10 cellular contexts compared by ENCODE assay signal in the genomic region with DNA sequence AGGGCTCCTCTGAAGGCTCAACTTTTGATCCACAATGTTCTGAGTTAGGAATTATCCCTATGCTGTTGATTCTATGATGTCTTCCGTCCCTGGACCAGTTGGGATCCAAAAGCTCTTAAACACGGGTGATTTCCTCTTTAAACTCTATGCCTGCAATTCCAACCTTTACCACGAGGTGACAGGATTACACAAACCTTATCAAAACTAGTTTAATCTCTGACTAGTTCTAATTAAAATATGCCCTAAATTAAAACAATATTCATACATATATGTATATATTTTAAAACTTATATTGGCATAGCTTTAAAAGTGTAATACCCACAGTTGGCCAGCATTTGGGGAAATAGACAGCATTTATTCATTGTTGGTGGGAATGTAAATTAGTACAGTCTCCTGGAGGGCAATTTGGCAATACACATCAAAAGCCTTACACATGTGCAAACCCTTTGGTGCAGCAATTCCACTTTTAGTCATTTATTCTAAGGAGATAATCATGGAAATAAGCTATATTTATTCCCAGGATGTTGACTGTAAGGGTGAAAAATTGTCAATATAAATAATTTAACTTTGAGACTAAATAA. TPM values are rescaled to one million over a fixed set of nuclear protein-coding genes. Genes with fewer than 3 reads are reported as not detected.
DNase-seq lines count a peak whose midpoint lies in the region; ATAC-seq and TF ChIP-seq lines count a peak whose summit lies in the region.
"Had no signal": no experiment of that assay in that cellular context is flagged by ENCODE, and none has a peak within 500 bp of the region (broad histone marks: within the 10 kb centered on the region; RNA-seq: fewer than 3 reads in every experiment).

No MANE protein-coding gene starts in this region.

- BruUV-seq in mammary epithelial cell (replicated peaks; lab: Mats Ljungman, UMichigan): no TSS peak

- H3K9me2 ChIP-seq in neural cell (ENCODE audit: insufficient read depth, low read length): no peaks in the 10 kb centered on the region

- H4K20me1 ChIP-seq in mammary epithelial cell (ENCODE audit: insufficient read depth, low read length) (no peaks in the 10 kb centered on the region), neural cell (ENCODE audit: insufficient read depth) (no peaks in the 10 kb centered on the region)

- H3K36me3 ChIP-seq in mammary epithelial cell (ENCODE audit: insufficient read depth, low read length): no peaks in the 10 kb centered on the region
- no peaks in the 10 kb centered on the region for H3K36me3 ChIP-seq in neural cell (ENCODE audit: insufficient read depth, low read length)

- peak; percentile 11 for DNase-seq in ELR (ENCODE audit: low read depth)
- peak; percentile 59 for DNase-seq in MV-4-11 (lab: John Stamatoyannopoulos, UW)
- peak; percentile 5 for DNase-seq in mammary epithelial cell
- DNase-seq in NCI-H524 treated with DMSO at 0.1 percent for 48 hours (lab: John Stamatoyannopoulos, UW): no peak
- DNase-seq in effector CD4-positive, alpha-beta T cell: no peak
- no peak for DNase-seq in NCI-H187 treated with DMSO at 0.1 percent for 48 hours (lab: John Stamatoyannopoulos, UW)
- DNase-seq: activated naive CD8-positive, alpha-beta T cell treated with anti-CD3 and anti-CD28 coated beads for 36 hours; NCI-H187 had no signal

- H3F3A ChIP-seq in neural cell (ENCODE audit: insufficient read depth, low read length, poor library complexity, severe bottlenecking): no peaks in the 10 kb centered on the region

- intact Hi-C loops in mammary epithelial cell (cut with micrococcal nuclease): no loop called here

- in situ Hi-C loops in mammary epithelial cell (cut with MboI; ENCODE audit: low sequenced_read_pairs in 2 of 2): loop anchor here in 1 of 2 donors (25.0 kb wide), 2 partner anchors 303 to 1203 kb away; a partner anchor contains a TSS

- H2AFZ ChIP-seq in mammary epithelial cell (ENCODE audit: low read depth, low read length) (no peak overlapping the region), neural cell (ENCODE audit: low read depth, low read length) (no peak overlapping the region)

- TF ChIP-seq CTCF in mammary epithelial cell (conservative IDR thresholded peaks at IDR 0.05 in 1 of 2, IDR thresholded peaks at IDR 0.05 in 1 of 2; ENCODE audit: extremely low read depth in 1 of 2, insufficient read depth in 1 of 2, low read depth in 1 of 2, low read length in 2 of 2): peak; percentile 58 to 59
- peak; percentile 44 for TF ChIP-seq CTCF in neural cell (IDR thresholded peaks at IDR 0.05; ENCODE audit: poor library complexity, severe bottlenecking)

- H3K4me2 ChIP-seq in mammary epithelial cell (ENCODE audit: insufficient read depth, low read depth, low read length): no peak overlapping the region
- H3K4me2 ChIP-seq in neural cell (ENCODE audit: low read length): no peak overlapping the region

- no peaks in the 10 kb centered on the region for H3K79me2 ChIP-seq in mammary epithelial cell (ENCODE audit: insufficient read depth, low read length)
- no peaks in the 10 kb centered on the region for H3K79me2 ChIP-seq in neural cell (replicated peaks; ENCODE audit: insufficient read depth, low read length)

- dilution Hi-C loops in mammary epithelial cell (cut with HindIII; ENCODE audit: low sequenced_read_pairs): loop anchor here (5.0 kb wide), 1 partner anchor 78 kb away; no protein-coding TSS in a partner anchor

- TF ChIP-seq RAD21 in neural cell (conservative IDR thresholded peaks at IDR 0.05): no peak

- CTCF ChIA-PET in mammary epithelial cell (lab: Charles Lee; ENCODE audit: low non-redundant PET): no interaction called here

- H3K9me3 ChIP-seq in mammary epithelial cell (replicated peaks; ENCODE audit: insufficient read depth, low read length) (peaks cover 3% of the 10 kb centered on the region), neural cell (ENCODE audit: low read length) (no peaks in the 10 kb centered on the region)

- H3K9ac ChIP-seq in mammary epithelial cell (ENCODE audit: insufficient read depth, low read length) (no peak overlapping the region), neural cell (ENCODE audit: low read length) (no peak overlapping the region)

- H3K27me3 ChIP-seq in mammary epithelial cell (ENCODE audit: insufficient read depth, low read length) (no peaks in the 10 kb centered on the region), neural cell (ENCODE audit: insufficient read depth, low read depth, low read length) (no peaks in the 10 kb centered on the region)

- no peak for ATAC-seq in GM18498 (IDR thresholded peaks at IDR 0.05; ENCODE audit: unreplicated experiment)

- H3K4me3 ChIP-seq in mammary epithelial cell (replicated peaks in 1 of 3; ENCODE audit: insufficient read depth in 1 of 3, low read depth in 2 of 3, low read length in 3 of 3) (no peak overlapping the region), neural cell (ENCODE audit: low read length) (no peak overlapping the region)

- TF ChIP-seq EP300 in neural cell (conservative IDR thresholded peaks at IDR 0.05; ENCODE audit: poor library complexity, severe bottlenecking): no peak

- no peak overlapping the region for H3K27ac ChIP-seq in mammary epithelial cell (ENCODE audit: insufficient read depth, low read depth, low read length)
- no peak overlapping the region for H3K27ac ChIP-seq in neural cell (ENCODE audit: low read length)

- H3K4me1 ChIP-seq in mammary epithelial cell (ENCODE audit: insufficient read depth, low read length): no peaks in the 10 kb centered on the region

- WGBS in mammary epithelial cell (ENCODE audit: low coverage, missing lambda C conversion rate): 41% methylated on average over 3 of the region's 3 CpGs

TF ChIP-seq in neural cell, 6 proteins besides CTCF, POLR2A, EP300 and RAD21:
- no peak for TF ChIP-seq TAF1 (IDR thresholded peaks at IDR 0.05; ENCODE audit: low read depth)
- no peak for TF ChIP-seq EZH2 (IDR thresholded peaks at IDR 0.05; ENCODE audit: borderline replicate concordance, insufficient read depth, low read length, poor library complexity, severe bottlenecking)
- TF ChIP-seq, protein P1, sequence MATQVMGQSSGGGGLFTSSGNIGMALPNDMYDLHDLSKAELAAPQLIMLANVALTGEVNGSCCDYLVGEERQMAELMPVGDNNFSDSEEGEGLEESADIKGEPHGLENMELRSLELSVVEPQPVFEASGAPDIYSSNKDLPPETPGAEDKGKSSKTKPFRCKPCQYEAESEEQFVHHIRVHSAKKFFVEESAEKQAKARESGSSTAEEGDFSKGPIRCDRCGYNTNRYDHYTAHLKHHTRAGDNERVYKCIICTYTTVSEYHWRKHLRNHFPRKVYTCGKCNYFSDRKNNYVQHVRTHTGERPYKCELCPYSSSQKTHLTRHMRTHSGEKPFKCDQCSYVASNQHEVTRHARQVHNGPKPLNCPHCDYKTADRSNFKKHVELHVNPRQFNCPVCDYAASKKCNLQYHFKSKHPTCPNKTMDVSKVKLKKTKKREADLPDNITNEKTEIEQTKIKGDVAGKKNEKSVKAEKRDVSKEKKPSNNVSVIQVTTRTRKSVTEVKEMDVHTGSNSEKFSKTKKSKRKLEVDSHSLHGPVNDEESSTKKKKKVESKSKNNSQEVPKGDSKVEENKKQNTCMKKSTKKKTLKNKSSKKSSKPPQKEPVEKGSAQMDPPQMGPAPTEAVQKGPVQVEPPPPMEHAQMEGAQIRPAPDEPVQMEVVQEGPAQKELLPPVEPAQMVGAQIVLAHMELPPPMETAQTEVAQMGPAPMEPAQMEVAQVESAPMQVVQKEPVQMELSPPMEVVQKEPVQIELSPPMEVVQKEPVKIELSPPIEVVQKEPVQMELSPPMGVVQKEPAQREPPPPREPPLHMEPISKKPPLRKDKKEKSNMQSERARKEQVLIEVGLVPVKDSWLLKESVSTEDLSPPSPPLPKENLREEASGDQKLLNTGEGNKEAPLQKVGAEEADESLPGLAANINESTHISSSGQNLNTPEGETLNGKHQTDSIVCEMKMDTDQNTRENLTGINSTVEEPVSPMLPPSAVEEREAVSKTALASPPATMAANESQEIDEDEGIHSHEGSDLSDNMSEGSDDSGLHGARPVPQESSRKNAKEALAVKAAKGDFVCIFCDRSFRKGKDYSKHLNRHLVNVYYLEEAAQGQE (IDR thresholded peaks at IDR 0.05; ENCODE audit: borderline replicate concordance): no peak
- no peak for TF ChIP-seq SMC3 (conservative IDR thresholded peaks at IDR 0.05; ENCODE audit: poor library complexity)
- TF ChIP-seq POLR2AphosphoS5 (IDR thresholded peaks at IDR 0.05): no peak
TF ChIP-seq in neural cell: peak in this region for 0.

RNA-seq across cellular contexts. Expression of a gene that starts 51.6 kb away (rescaled TPM):
- total RNA-seq in mammary epithelial cell: 10 to 100 TPM; 14.8 to 25.2 TPM
- polyA plus RNA-seq in mammary epithelial cell (9.6 TPM), neural cell (16.9 and 19.5 TPM in 2 replicates)
- polyA minus RNA-seq in mammary epithelial cell (12.2 TPM), neural cell (13.9 and 15.9 TPM in 2 replicates)

Comparison
In these comparisons a context has a peak if more than half of its experiments do, and no peak if none do; other contexts are left out.
1. DNase-seq: peak in ELR (single experiment), MV-4-11 (single experiment) and mammary epithelial cell (single experiment); none in NCI-H524 treated with DMSO at 0.1 percent for 48 hours (single experiment), effector CD4-positive, alpha-beta T cell (single experiment) and NCI-H187 treated with DMSO at 0.1 percent for 48 hours (single experiment).